In the genomic region with DNA sequence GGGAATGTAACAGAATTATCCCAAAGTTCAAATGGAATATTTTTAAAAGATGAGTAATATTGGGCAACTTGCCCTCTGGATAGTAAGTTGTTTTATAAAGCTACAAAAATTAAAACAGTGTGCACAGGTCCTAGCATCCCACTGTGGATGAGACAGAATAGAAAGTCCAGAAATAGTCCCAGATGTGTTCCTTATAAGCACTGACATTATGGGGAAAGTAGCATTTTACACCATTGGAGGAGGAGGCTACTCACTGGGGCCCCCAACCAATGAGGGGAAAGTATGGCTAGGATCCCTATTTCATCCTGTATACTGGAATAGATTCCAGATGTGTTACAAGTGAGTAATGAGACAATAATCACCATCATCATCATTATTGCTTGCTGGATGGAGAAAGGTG, we compare ENCODE assay signal across 1 cellular context.
TF ChIP-seq lines count a peak whose summit lies in the region.

No MANE protein-coding gene starts in this region.

TF ChIP-seq in GM12891, 5 proteins besides CTCF, POLR2A, EP300 and RAD21:
- no peak for TF ChIP-seq POU2F2 (IDR thresholded peaks at IDR 0.05; ENCODE audit: low read depth, low read length)
- TF ChIP-seq SPI1 (IDR thresholded peaks at IDR 0.05; ENCODE audit: low read depth, low read length) = no peak
- no peak; the same call in 1 of the 2 replicates for TF ChIP-seq POLR2AphosphoS5 (IDR thresholded peaks at IDR 0.05; ENCODE audit: low read depth, low read length)
- TF ChIP-seq TAF1 (IDR thresholded peaks at IDR 0.05; ENCODE audit: low read depth, low read length) = no peak
- no peak for TF ChIP-seq PAX5 (IDR thresholded peaks at IDR 0.05; ENCODE audit: insufficient read depth, low read length, severe bottlenecking)
